In genomic region chr6:42963855-42964605, GRCh38 we compare ENCODE assay signal across 8 cellular contexts. TPM values are rescaled to one million over a fixed set of nuclear protein-coding genes. Genes with fewer than 3 reads are reported as not detected.
A peak's percentile ranks its signal among the peaks of the same experiment; 100 is the strongest.
DNase-seq lines count a peak whose midpoint lies in the region; ATAC-seq and TF ChIP-seq lines count a peak whose summit lies in the region.
"Had no signal": no experiment of that assay in that cellular context is flagged by ENCODE, and none has a peak within 500 bp of the region (broad histone marks: within the 10 kb centered on the region; RNA-seq: fewer than 3 reads in every experiment).

No MANE protein-coding gene starts in this region.

- no peaks in the 10 kb centered on the region for H3K27me3 ChIP-seq in KMS-11 (ENCODE audit: insufficient read depth, low read depth)
- H3K27me3 ChIP-seq in iPS DF 6.9 (ENCODE audit: control insufficient read depth, insufficient read depth, low read length), result no peaks in the 10 kb centered on the region
- no peaks in the 10 kb centered on the region for H3K27me3 ChIP-seq in aorta (ENCODE audit: control insufficient read depth in 1 of 2, insufficient read depth in 2 of 2, low read length in 1 of 2)

- no CpG with 5 or more reads among the region's 9 CpGs for WGBS in iPS DF 6.9 (ENCODE audit: insufficient coverage, insufficient read length)
- WGBS in aorta, 2 donors, result 81 to 85% methylated on average over 9 of the region's 9 CpGs

- DNase-seq in ELR (ENCODE audit: low read depth), result peak; percentile 76
- DNase-seq in activated CD4-positive, alpha-beta T cell treated with anti-CD3 and anti-CD28 coated beads, Interleukin-2, amount 10 ng/mL, durations not matched to agents 24 days and 14 days, result peak; percentile 80
- peak; percentile 82 for DNase-seq in iPS DF 6.9 (ENCODE audit: low read depth, low spot score)
- no peak for DNase-seq in CD14-positive monocyte (ENCODE audit: low spot score)
- DNase-seq in aorta, result no peak

- H3K27ac ChIP-seq in KMS-11, result no peak overlapping the region
- no peak overlapping the region for H3K27ac ChIP-seq in iPS DF 6.9 (ENCODE audit: low read length)
- no peak overlapping the region for H3K27ac ChIP-seq in aorta (ENCODE audit: low read depth in 1 of 2, low read length in 2 of 2)

- no peak overlapping the region for H2AFZ ChIP-seq in KMS-11 (ENCODE audit: low read depth)

- no peak overlapping the region for H3K4me3 Mint-ChIP-seq in activated CD4-positive, alpha-beta T cell treated with anti-CD3 and anti-CD28 coated beads, Interleukin-2, amount 10 ng/mL, durations not matched to agents 24 days and 14 days
- H3K4me3 Mint-ChIP-seq in CD14-positive monocyte, result no peak overlapping the region

- H3K9me3 ChIP-seq in iPS DF 6.9 (ENCODE audit: control insufficient read depth, insufficient read depth, low read length), result no peaks in the 10 kb centered on the region
- no peaks in the 10 kb centered on the region for H3K9me3 ChIP-seq in aorta (ENCODE audit: control insufficient read depth, low read length)

- H3K4me1 Mint-ChIP-seq in activated CD4-positive, alpha-beta T cell treated with anti-CD3 and anti-CD28 coated beads, Interleukin-2, amount 10 ng/mL, durations not matched to agents 24 days and 14 days, result peaks cover 9% of the 10 kb centered on the region
- H3K4me1 Mint-ChIP-seq in CD14-positive monocyte, result peaks cover 19% of the 10 kb centered on the region

- H3K4me2 ChIP-seq in KMS-11, result no peak overlapping the region

- H3K4me3 ChIP-seq in KMS-11 (IDR thresholded peaks at IDR 0.05; ENCODE audit: insufficient read depth, low read depth, low read length), result no peak overlapping the region
- H3K4me3 ChIP-seq in iPS DF 6.9 (ENCODE audit: low read length), result no peak overlapping the region
- H3K4me3 ChIP-seq in aorta (ENCODE audit: low read length in 2 of 2), result no peak overlapping the region

- peaks cover 30% of the 10 kb centered on the region for H3K36me3 Mint-ChIP-seq in activated CD4-positive, alpha-beta T cell treated with anti-CD3 and anti-CD28 coated beads, Interleukin-2, amount 10 ng/mL, durations not matched to agents 24 days and 14 days (ENCODE audit: low read depth)
- H3K36me3 Mint-ChIP-seq in CD14-positive monocyte, result peaks cover 59 to 79% of the 10 kb centered on the region in 2 donors

- H3K27me3 Mint-ChIP-seq in activated CD4-positive, alpha-beta T cell treated with anti-CD3 and anti-CD28 coated beads, Interleukin-2, amount 10 ng/mL, durations not matched to agents 24 days and 14 days, result peaks cover 9% of the 10 kb centered on the region
- H3K27me3 Mint-ChIP-seq in CD14-positive monocyte (ENCODE audit: low read depth in 3 of 3), result peaks cover 27 to 29% (median 27%) of the 10 kb centered on the region in 3 donors

- H4K20me1 ChIP-seq in KMS-11 (ENCODE audit: insufficient read depth), result no peaks in the 10 kb centered on the region

- H3K9me3 Mint-ChIP-seq in activated CD4-positive, alpha-beta T cell treated with anti-CD3 and anti-CD28 coated beads, Interleukin-2, amount 10 ng/mL, durations not matched to agents 24 days and 14 days, result no peaks in the 10 kb centered on the region
- peaks cover 0 to 8% (median 0%) of the 10 kb centered on the region in 7 donors for H3K9me3 Mint-ChIP-seq in CD14-positive monocyte
- H3K9me3 Mint-ChIP-seq: naive thymus-derived CD8-positive, alpha-beta T cell had no signal

- intact Hi-C loops in activated CD4-positive, alpha-beta T cell treated with anti-CD3 and anti-CD28 coated beads, Interleukin-2, amount 10 ng/mL, durations not matched to agents 24 days and 14 days (cut with micrococcal nuclease), result no loop called here
- intact Hi-C loops in CD14-positive monocyte (cut with micrococcal nuclease) (no loop called here), aorta (cut with DNase I) (no loop called here)

- H3K4me1 ChIP-seq in KMS-11 (ENCODE audit: low read depth, poor library complexity, severe bottlenecking), result no peaks in the 10 kb centered on the region
- H3K4me1 ChIP-seq in iPS DF 6.9 (ENCODE audit: control insufficient read depth, insufficient read depth, low read length), result peaks cover 4% of the 10 kb centered on the region; the same call in 1 of the 2 replicates
- H3K4me1 ChIP-seq in aorta (ENCODE audit: control insufficient read depth in 1 of 2, insufficient read depth in 2 of 2, low read length in 2 of 2), result no peaks in the 10 kb centered on the region

- peak; percentile 47 for TF ChIP-seq CTCF in KMS-11 (conservative IDR thresholded peaks at IDR 0.05; ENCODE audit: low read depth, low read length)
- no peak for TF ChIP-seq CTCF in CD14-positive monocyte (IDR thresholded peaks at IDR 0.05)

- H3K27ac Mint-ChIP-seq in activated CD4-positive, alpha-beta T cell treated with anti-CD3 and anti-CD28 coated beads, Interleukin-2, amount 10 ng/mL, durations not matched to agents 24 days and 14 days, result no peak overlapping the region
- H3K27ac Mint-ChIP-seq in CD14-positive monocyte, result peak overlapping the region in 1 of 7 donors; percentile 50

- H3K9ac ChIP-seq in KMS-11, result no peak overlapping the region

- ATAC-seq in GM21717 (IDR thresholded peaks at IDR 0.05; ENCODE audit: unreplicated experiment) (no peak), aorta (ENCODE audit: low FRiP score) (no peak)
- ATAC-seq: naive thymus-derived CD8-positive, alpha-beta T cell had no signal

- no peaks in the 10 kb centered on the region for H3K79me2 ChIP-seq in KMS-11 (ENCODE audit: insufficient read depth, low read depth)

- H3K36me3 ChIP-seq in KMS-11 (ENCODE audit: insufficient read depth) (no peaks in the 10 kb centered on the region), iPS DF 6.9 (ENCODE audit: control insufficient read depth, insufficient read depth, low read length) (peaks cover 3% of the 10 kb centered on the region; the same call in 1 of the 2 replicates), aorta (ENCODE audit: control insufficient read depth in 1 of 2, insufficient read depth in 2 of 2, low read length in 1 of 2) (peaks cover 0 to 12% of the 10 kb centered on the region in 2 donors)

RNA-seq across cellular contexts. Expression of gene GNMT, which starts 3.5 kb away (rescaled TPM):
- total RNA-seq in activated CD4-positive, alpha-beta T cell treated with anti-CD3 and anti-CD28 coated beads, Interleukin-2, amount 10 ng/mL, durations not matched to agents 24 days and 14 days, result 0.24 and 0.70 TPM in 2 replicates
- polyA plus RNA-seq in CD14-positive monocyte, result under 1 TPM; 0.17 to 0.31 TPM
- total RNA-seq in aorta, result 1 to 10 TPM in 1 of 2 donors, under 1 TPM in 1; 0.88 to 1.2 TPM
- 1 to 10 TPM in 1 of 2 donors, not detected in 1; 1.2 TPM for polyA plus RNA-seq in aorta

RNA-seq across cellular contexts. Expression of gene PEX6, which starts 15.0 kb away (rescaled TPM):
- total RNA-seq in activated CD4-positive, alpha-beta T cell treated with anti-CD3 and anti-CD28 coated beads, Interleukin-2, amount 10 ng/mL, durations not matched to agents 24 days and 14 days, result 24.0 and 24.1 TPM in 2 replicates
- polyA plus RNA-seq in CD14-positive monocyte, result 10 to 100 TPM; 15.5 to 16.2 TPM
- 10 to 100 TPM; 11.7 to 16.1 TPM for total RNA-seq in aorta
- 10 to 100 TPM; 13.8 to 22.0 TPM for polyA plus RNA-seq in aorta

RNA-seq across cellular contexts. Expression of gene PPP2R5D, which starts 20.3 kb away (rescaled TPM):
- 54.2 and 54.6 TPM in 2 replicates for total RNA-seq in activated CD4-positive, alpha-beta T cell treated with anti-CD3 and anti-CD28 coated beads, Interleukin-2, amount 10 ng/mL, durations not matched to agents 24 days and 14 days
- 10 to 100 TPM; 10.3 to 14.9 TPM for polyA plus RNA-seq in CD14-positive monocyte
- total RNA-seq in aorta, result 10 to 100 TPM; 22.9 to 31.7 TPM
- polyA plus RNA-seq in aorta, result 10 to 100 TPM; 20.3 to 31.5 TPM

RNA-seq across cellular contexts. Expression of gene CNPY3, which starts 34.8 kb away (rescaled TPM):
- 45.9 and 49.0 TPM in 2 replicates for total RNA-seq in activated CD4-positive, alpha-beta T cell treated with anti-CD3 and anti-CD28 coated beads, Interleukin-2, amount 10 ng/mL, durations not matched to agents 24 days and 14 days
- 100 to 1,000 TPM; 237 to 295 TPM for polyA plus RNA-seq in CD14-positive monocyte
- 10 to 100 TPM; 28.8 to 50.1 TPM for total RNA-seq in aorta
- 10 to 100 TPM; 28.3 to 36.1 TPM for polyA plus RNA-seq in aorta

RNA-seq across cellular contexts. Expression of gene PTCRA, which starts 48.2 kb away (rescaled TPM):
- total RNA-seq in activated CD4-positive, alpha-beta T cell treated with anti-CD3 and anti-CD28 coated beads, Interleukin-2, amount 10 ng/mL, durations not matched to agents 24 days and 14 days, result not detected in 2 replicates
- polyA plus RNA-seq in CD14-positive monocyte (under 1 TPM; 0.55 to 0.83 TPM), aorta (not detected)
- not detected for total RNA-seq in aorta
- total RNA-seq: naive thymus-derived CD8-positive, alpha-beta T cell had no signal
- polyA plus RNA-seq: naive thymus-derived CD8-positive, alpha-beta T cell had no signal

Comparison
In these comparisons a context has a peak if more than half of its experiments do, and no peak if none do; other contexts are left out.
1. DNase-seq: peak in ELR (single experiment), activated CD4-positive, alpha-beta T cell treated with anti-CD3 and anti-CD28 coated beads, Interleukin-2, amount 10 ng/mL, durations not matched to agents 24 days and 14 days (single experiment) and iPS DF 6.9 (single experiment); none in CD14-positive monocyte (single experiment) and aorta (0 of 2).